Comparison of ENCODE assay signal across 19 cellular contexts in the genomic region with DNA sequence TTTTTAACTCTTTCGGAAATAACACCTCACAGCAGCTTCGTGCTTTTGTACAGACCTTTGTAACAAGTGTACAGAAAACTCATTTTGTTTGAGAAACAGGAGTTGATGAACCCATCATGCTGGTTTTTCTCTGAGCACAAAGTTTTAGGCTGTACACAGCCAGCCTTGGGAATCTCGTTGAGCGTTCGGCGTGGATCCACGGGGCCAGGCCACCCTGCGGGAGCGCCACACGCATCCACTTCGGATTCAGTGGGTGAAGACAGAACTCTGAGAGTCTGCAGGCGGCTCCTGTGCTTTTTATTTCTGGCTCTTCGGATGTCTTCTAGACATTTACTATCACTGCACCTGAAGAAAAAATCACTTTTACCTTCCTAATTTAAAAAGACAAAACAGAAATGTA.
DNase-seq lines count a peak whose midpoint lies in the region; ATAC-seq and TF ChIP-seq lines count a peak whose summit lies in the region.
"Had no signal": no experiment of that assay in that cellular context is flagged by ENCODE, and none has a peak within 500 bp of the region (broad histone marks: within the 10 kb centered on the region; RNA-seq: fewer than 3 reads in every experiment).

No MANE protein-coding gene starts in this region.

- POLR2A ChIA-PET in activated naive CD8-positive, alpha-beta T cell treated with anti-CD3 and anti-CD28 coated beads, Interleukin-2, amount 10 ng/mL, durations not matched to agents 7 days and 5 days (lab: Charles Lee), result no interaction called here
- POLR2A ChIA-PET in Panc1 (lab: Charles Lee), result no interaction called here

- H3K27ac Mint-ChIP-seq in activated naive CD8-positive, alpha-beta T cell treated with anti-CD3 and anti-CD28 coated beads, Interleukin-2, amount 10 ng/mL, durations not matched to agents 7 days and 5 days, result no peak overlapping the region
- H3K27ac Mint-ChIP-seq in activated naive CD8-positive, alpha-beta T cell treated with anti-CD3 and anti-CD28 coated beads, Interleukin-2, amount 50 U/mL, for 24 hours, result no peak overlapping the region
- H3K27ac Mint-ChIP-seq: CD8-positive, alpha-beta memory T cell had no signal

- in situ Hi-C loops in Panc1 (cut with HindIII; ENCODE audit: low pct_unique_long_range_greater_than_20kb, low sequenced_read_pairs), result no loop called here
- in situ Hi-C loops in GM13977 (cut with MboI; ENCODE audit: low pct_unique_long_range_greater_than_20kb, low sequenced_read_pairs, unreplicated experiment), result no loop called here

- H3K9me3 Mint-ChIP-seq in activated naive CD8-positive, alpha-beta T cell treated with anti-CD3 and anti-CD28 coated beads, Interleukin-2, amount 10 ng/mL, durations not matched to agents 7 days and 5 days, result peaks cover 1% of the 10 kb centered on the region
- no peaks in the 10 kb centered on the region for H3K9me3 Mint-ChIP-seq in activated naive CD8-positive, alpha-beta T cell treated with anti-CD3 and anti-CD28 coated beads, Interleukin-2, amount 50 U/mL, for 24 hours
- H3K9me3 Mint-ChIP-seq: CD8-positive, alpha-beta memory T cell had no signal

- H3K9me3 ChIP-seq in Panc1 (ENCODE audit: control insufficient read depth, insufficient read depth, low read depth, low read length), result no peaks in the 10 kb centered on the region

- H3K4me3 Mint-ChIP-seq in activated naive CD8-positive, alpha-beta T cell treated with anti-CD3 and anti-CD28 coated beads, Interleukin-2, amount 10 ng/mL, durations not matched to agents 7 days and 5 days, result no peak overlapping the region
- no peak overlapping the region for H3K4me3 Mint-ChIP-seq in activated naive CD8-positive, alpha-beta T cell treated with anti-CD3 and anti-CD28 coated beads, Interleukin-2, amount 50 U/mL, for 24 hours
- H3K4me3 Mint-ChIP-seq: CD8-positive, alpha-beta memory T cell had no signal

- H3K27me3 ChIP-seq in Panc1 (ENCODE audit: control insufficient read depth, insufficient read depth, low read length), result no peaks in the 10 kb centered on the region

- H3K27ac ChIP-seq in Panc1 (ENCODE audit: low read length), result no peak overlapping the region
- H3K27ac ChIP-seq: C4-2B, RWPE1, SK-N-MC had no signal

- no peak overlapping the region for H3K4me3 ChIP-seq in Panc1 (ENCODE audit: low read depth in 2 of 2, low read length in 2 of 2)
- H3K4me3 ChIP-seq: SK-N-MC had no signal

- no peaks in the 10 kb centered on the region for H3K4me1 ChIP-seq in Panc1 (ENCODE audit: control insufficient read depth, insufficient read depth, low read length)

- intact Hi-C loops in Panc1 (cut with micrococcal nuclease; ENCODE audit: unreplicated experiment), result no loop called here
- intact Hi-C loops in sciatic nerve (cut with DNase I), result no loop called here

- H3K27me3 Mint-ChIP-seq in activated naive CD8-positive, alpha-beta T cell treated with anti-CD3 and anti-CD28 coated beads, Interleukin-2, amount 10 ng/mL, durations not matched to agents 7 days and 5 days, result no peaks in the 10 kb centered on the region
- no peaks in the 10 kb centered on the region for H3K27me3 Mint-ChIP-seq in activated naive CD8-positive, alpha-beta T cell treated with anti-CD3 and anti-CD28 coated beads, Interleukin-2, amount 50 U/mL, for 24 hours
- H3K27me3 Mint-ChIP-seq: CD8-positive, alpha-beta memory T cell had no signal

- ATAC-seq in activated naive CD8-positive, alpha-beta T cell treated with anti-CD3 and anti-CD28 coated beads, Interleukin-2, amount 10 ng/mL, durations not matched to agents 7 days and 5 days (ENCODE audit: low read depth), result no peak
- ATAC-seq in activated naive CD8-positive, alpha-beta T cell treated with anti-CD3 and anti-CD28 coated beads, Interleukin-2, amount 50 U/mL, for 24 hours, result no peak
- ATAC-seq in Panc1 (no peak), sciatic nerve (no peak)

- peaks cover 2% of the 10 kb centered on the region for H3K4me1 Mint-ChIP-seq in activated naive CD8-positive, alpha-beta T cell treated with anti-CD3 and anti-CD28 coated beads, Interleukin-2, amount 10 ng/mL, durations not matched to agents 7 days and 5 days
- H3K4me1 Mint-ChIP-seq in activated naive CD8-positive, alpha-beta T cell treated with anti-CD3 and anti-CD28 coated beads, Interleukin-2, amount 50 U/mL, for 24 hours, result peaks cover 4% of the 10 kb centered on the region

- BruUV-seq in Panc1 (replicated peaks; lab: Mats Ljungman, UMichigan), result TSS peak; percentile 63

- H3K36me3 Mint-ChIP-seq in activated naive CD8-positive, alpha-beta T cell treated with anti-CD3 and anti-CD28 coated beads, Interleukin-2, amount 10 ng/mL, durations not matched to agents 7 days and 5 days, result peaks cover 31% of the 10 kb centered on the region
- H3K36me3 Mint-ChIP-seq in activated naive CD8-positive, alpha-beta T cell treated with anti-CD3 and anti-CD28 coated beads, Interleukin-2, amount 50 U/mL, for 24 hours (ENCODE audit: low read depth), result peaks cover 63% of the 10 kb centered on the region

- peaks cover 5% of the 10 kb centered on the region for H3K36me3 ChIP-seq in Panc1 (ENCODE audit: control insufficient read depth, insufficient read depth, low read length)

- TF ChIP-seq CTCF in Panc1 (IDR thresholded peaks at IDR 0.05) (no peak), GM13977 (IDR thresholded peaks at IDR 0.05; ENCODE audit: extremely low read depth, insufficient read depth, missing control alignments) (no peak)

- CTCF ChIA-PET in Panc1 (lab: Charles Lee), result no interaction called here

- DNase-seq in activated naive CD8-positive, alpha-beta T cell treated with anti-CD3 and anti-CD28 coated beads, Interleukin-2, amount 10 ng/mL, durations not matched to agents 7 days and 5 days, result peak; percentile 12
- no peak for DNase-seq in activated naive CD8-positive, alpha-beta T cell treated with anti-CD3 and anti-CD28 coated beads, Interleukin-2, amount 50 U/mL, for 24 hours
- DNase-seq in Panc1 (ENCODE audit: low read depth, low spot score) (no peak), sciatic nerve (ENCODE audit: low spot score) (peak; percentile 12), GM13977 (ENCODE audit: low spot score) (no peak), dermis blood vessel endothelial cell (no peak), NCI-H1930 (lab: John Stamatoyannopoulos, UW) (no peak)
- no peak for DNase-seq in activated CD4-positive, CD25-positive, alpha-beta regulatory T cell treated with anti-CD3 and anti-CD28 coated beads, Interleukin-2, amount 50 U/mL, for 72 hours
- DNase-seq: MV-4-11, NCI-H1694, NCI-H2081 treated with DMSO at 0.1 percent for 48 hours, NCI-H2171 treated with DMSO at 0.1 percent for 48 hours, NCI-H524 treated with DMSO at 0.1 percent for 48 hours, SHP77 treated with DMSO at 0.1 percent for 48 hours, SW 1271 had no signal

Comparison
In these comparisons a context has a peak if more than half of its experiments do, and no peak if none do; other contexts are left out.
1. DNase-seq: peak in activated naive CD8-positive, alpha-beta T cell treated with anti-CD3 and anti-CD28 coated beads, Interleukin-2, amount 10 ng/mL, durations not matched to agents 7 days and 5 days (single experiment) and sciatic nerve (single experiment); none in activated naive CD8-positive, alpha-beta T cell treated with anti-CD3 and anti-CD28 coated beads, Interleukin-2, amount 50 U/mL, for 24 hours (single experiment), Panc1 (single experiment), GM13977 (single experiment), dermis blood vessel endothelial cell (single experiment), activated CD4-positive, CD25-positive, alpha-beta regulatory T cell treated with anti-CD3 and anti-CD28 coated beads, Interleukin-2, amount 50 U/mL, for 72 hours (single experiment) and NCI-H1930 (0 of 2).